Comparison of ENCODE assay signal across 10 cellular contexts in the genomic region with DNA sequence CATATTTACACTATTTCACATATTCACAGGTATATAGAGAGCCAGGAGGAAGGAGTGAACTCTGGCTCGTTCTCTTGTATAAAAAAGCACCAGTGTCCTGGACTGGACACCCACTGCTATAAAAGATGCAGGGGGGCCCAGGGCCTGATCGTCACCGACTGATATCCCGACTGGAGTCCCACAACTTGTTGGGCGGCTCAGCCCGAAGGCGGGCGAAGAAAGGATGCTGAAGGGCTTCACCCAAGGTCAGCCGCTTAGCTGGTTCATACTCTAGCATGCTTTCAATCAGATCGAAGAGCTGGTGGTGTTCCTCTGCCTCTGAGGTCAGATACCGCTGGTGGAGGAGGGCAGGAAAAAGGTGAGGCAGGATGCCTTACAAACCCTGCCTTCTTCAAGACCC. TPM values are rescaled to one million over a fixed set of nuclear protein-coding genes. Genes with fewer than 3 reads are reported as not detected.
A peak's percentile ranks its signal among the peaks of the same experiment; 100 is the strongest.
DNase-seq lines count a peak whose midpoint lies in the region; ATAC-seq, FAIRE-seq and TF ChIP-seq lines count a peak whose summit lies in the region.
"Had no signal": no experiment of that assay in that cellular context is flagged by ENCODE, and none has a peak within 500 bp of the region (broad histone marks: within the 10 kb centered on the region; RNA-seq: fewer than 3 reads in every experiment).

No MANE protein-coding gene starts in this region.

- no peaks in the 10 kb centered on the region for H4K20me1 ChIP-seq in MM.1S (ENCODE audit: insufficient read depth, low read length)
- H4K20me1 ChIP-seq in mammary epithelial cell (ENCODE audit: insufficient read depth, low read length): no peaks in the 10 kb centered on the region
- H4K20me1 ChIP-seq in neural progenitor cell (ENCODE audit: low read depth): peaks cover 8% of the 10 kb centered on the region

- H2AFZ ChIP-seq in MM.1S (ENCODE audit: low read length): no peak overlapping the region
- H2AFZ ChIP-seq in mammary epithelial cell (ENCODE audit: low read depth, low read length): no peak overlapping the region
- H2AFZ ChIP-seq in neural progenitor cell (replicated peaks): no peak overlapping the region

- in situ Hi-C loops in mammary epithelial cell (cut with MboI; ENCODE audit: low sequenced_read_pairs in 2 of 2): no loop called here

- H3K27me3 Mint-ChIP-seq in Caco-2 (ENCODE audit: insufficient read depth, unreplicated experiment) (no peaks in the 10 kb centered on the region), neural progenitor cell (ENCODE audit: insufficient read depth, low read depth) (peaks cover 13% of the 10 kb centered on the region)

- H3K4me3 Mint-ChIP-seq in Caco-2 (ENCODE audit: unreplicated experiment) (peak overlapping the region; percentile 95), neural progenitor cell (peak overlapping the region; percentile 97)

- BruUV-seq in Caco-2 (replicated peaks; lab: Mats Ljungman, UMichigan) (no TSS peak), mammary epithelial cell (replicated peaks; lab: Mats Ljungman, UMichigan) (TSS peak; percentile 9)

- WGBS in mammary epithelial cell (ENCODE audit: low coverage, missing lambda C conversion rate): 85% methylated on average over 10 of the region's 11 CpGs

- H3K4me2 ChIP-seq in MM.1S (ENCODE audit: low read depth, low read length): peak overlapping the region; percentile 86; the same call in 1 of the 2 replicates
- H3K4me2 ChIP-seq in mammary epithelial cell (ENCODE audit: insufficient read depth, low read depth, low read length): no peak overlapping the region
- H3K4me2 ChIP-seq in neural progenitor cell: no peak overlapping the region

- H3K27ac ChIP-seq in MM.1S (ENCODE audit: low read length) (no peak overlapping the region), mammary epithelial cell (ENCODE audit: insufficient read depth, low read depth, low read length) (no peak overlapping the region), neural progenitor cell (no peak overlapping the region)

- no peak for TF ChIP-seq CTCF in Caco-2 (IDR thresholded peaks at IDR 0.05; ENCODE audit: insufficient read depth in 1 of 2, low read depth in 1 of 2, low read length in 1 of 2, severe bottlenecking in 1 of 2, unreplicated experiment in 1 of 2)
- TF ChIP-seq CTCF in MM.1S (IDR thresholded peaks at IDR 0.05; ENCODE audit: low read length): no peak
- TF ChIP-seq CTCF in mammary epithelial cell (conservative IDR thresholded peaks at IDR 0.05 in 1 of 2, IDR thresholded peaks at IDR 0.05 in 1 of 2; ENCODE audit: extremely low read depth in 1 of 2, insufficient read depth in 1 of 2, low read depth in 1 of 2, low read length in 2 of 2): no peak
- no peak for TF ChIP-seq CTCF in neural progenitor cell (IDR thresholded peaks at IDR 0.05)

- CTCF ChIA-PET in Caco-2 (lab: Charles Lee): no interaction called here
- CTCF ChIA-PET in mammary epithelial cell (lab: Charles Lee; ENCODE audit: low non-redundant PET): no interaction called here

- H3K9ac ChIP-seq in MM.1S (ENCODE audit: low read length) (no peak overlapping the region), mammary epithelial cell (ENCODE audit: insufficient read depth, low read length) (no peak overlapping the region), neural progenitor cell (no peak overlapping the region)
- H3K9ac ChIP-seq: parathyroid adenoma had no signal

- POLR2A ChIA-PET in Caco-2 (lab: Charles Lee): no interaction called here

- ATAC-seq in HG02973 (IDR thresholded peaks at IDR 0.05; ENCODE audit: unreplicated experiment): no peak

- intact Hi-C loops in Caco-2 (cut with micrococcal nuclease; ENCODE audit: unreplicated experiment) (no loop called here), mammary epithelial cell (cut with micrococcal nuclease) (no loop called here)

- no peak for FAIRE-seq in urothelium cell line (lab: Jason Lieb, UNC)

- H3K9me3 Mint-ChIP-seq in Caco-2 (ENCODE audit: unreplicated experiment): no peaks in the 10 kb centered on the region
- H3K9me3 Mint-ChIP-seq in neural progenitor cell: no peaks in the 10 kb centered on the region

- H3K9me3 ChIP-seq in Caco-2 (no peaks in the 10 kb centered on the region), MM.1S (replicated peaks; ENCODE audit: insufficient read depth, low read length) (no peaks in the 10 kb centered on the region), mammary epithelial cell (replicated peaks; ENCODE audit: insufficient read depth, low read length) (no peaks in the 10 kb centered on the region), neural progenitor cell (ENCODE audit: low read depth) (no peaks in the 10 kb centered on the region)

- H3K4me3 ChIP-seq in Caco-2 (ENCODE audit: low read depth, low read length) (no peak overlapping the region), MM.1S (ENCODE audit: low read length) (no peak overlapping the region), mammary epithelial cell (replicated peaks in 1 of 3; ENCODE audit: insufficient read depth in 1 of 3, low read depth in 2 of 3, low read length in 3 of 3) (no peak overlapping the region), neural progenitor cell (no peak overlapping the region)

- peak overlapping the region; percentile 94 for H3K27ac Mint-ChIP-seq in Caco-2 (ENCODE audit: unreplicated experiment)
- no peak overlapping the region for H3K27ac Mint-ChIP-seq in neural progenitor cell

- no peaks in the 10 kb centered on the region for H3K27me3 ChIP-seq in Caco-2 (replicated peaks; ENCODE audit: control insufficient read depth, insufficient read depth, low read length)
- H3K27me3 ChIP-seq in MM.1S (replicated peaks; ENCODE audit: insufficient read depth, low read length): no peaks in the 10 kb centered on the region
- H3K27me3 ChIP-seq in mammary epithelial cell (ENCODE audit: insufficient read depth, low read length): no peaks in the 10 kb centered on the region
- H3K27me3 ChIP-seq in neural progenitor cell: no peaks in the 10 kb centered on the region

- H3K4me1 ChIP-seq in Caco-2 (peaks cover 4% of the 10 kb centered on the region), MM.1S (ENCODE audit: low read length) (peaks cover 13% of the 10 kb centered on the region; the same call in 1 of the 2 replicates), mammary epithelial cell (ENCODE audit: insufficient read depth, low read length) (peaks cover 9% of the 10 kb centered on the region), neural progenitor cell (peaks cover 6% of the 10 kb centered on the region)
- H3K4me1 ChIP-seq: parathyroid adenoma had no signal

- H3K79me2 ChIP-seq in MM.1S (ENCODE audit: low read length) (peaks cover 29% of the 10 kb centered on the region), mammary epithelial cell (ENCODE audit: insufficient read depth, low read length) (peaks cover 28% of the 10 kb centered on the region), neural progenitor cell (ENCODE audit: low read depth) (peaks cover 19% of the 10 kb centered on the region)
- H3K79me2 ChIP-seq: parathyroid adenoma had no signal

- peaks cover 3% of the 10 kb centered on the region for H3K36me3 ChIP-seq in Caco-2 (ENCODE audit: control insufficient read depth, insufficient read depth, low read length)
- peaks cover 23% of the 10 kb centered on the region for H3K36me3 ChIP-seq in MM.1S (replicated peaks; ENCODE audit: insufficient read depth, low read length)
- H3K36me3 ChIP-seq in mammary epithelial cell (ENCODE audit: insufficient read depth, low read length): peaks cover 24% of the 10 kb centered on the region
- peaks cover 12% of the 10 kb centered on the region for H3K36me3 ChIP-seq in neural progenitor cell

- no peak for DNase-seq in Caco-2
- no peak for DNase-seq in MM.1S
- no peak for DNase-seq in mammary epithelial cell
- DNase-seq in neural progenitor cell (ENCODE audit: low spot score): no peak
- DNase-seq in urothelium cell line (ENCODE audit: low spot score): no peak
- DNase-seq in hypothalamus (lab: John Stamatoyannopoulos, UW): no peak
- no peak for DNase-seq in AG08395 (ENCODE audit: low spot score)
- DNase-seq: NCI-H524 treated with DMSO at 0.1 percent for 48 hours had no signal

- dilution Hi-C loops in mammary epithelial cell (cut with HindIII; ENCODE audit: low sequenced_read_pairs): no loop called here

- peaks cover 23% of the 10 kb centered on the region for H3K4me1 Mint-ChIP-seq in Caco-2 (ENCODE audit: low read depth, unreplicated experiment)
- H3K4me1 Mint-ChIP-seq in neural progenitor cell: peaks cover 22% of the 10 kb centered on the region

- H3K36me3 Mint-ChIP-seq in Caco-2 (ENCODE audit: insufficient read depth, unreplicated experiment) (peaks cover 91% of the 10 kb centered on the region), neural progenitor cell (peaks cover 34% of the 10 kb centered on the region)

- H3F3A ChIP-seq in MM.1S (ENCODE audit: insufficient read depth, low read length) (peaks cover 37% of the 10 kb centered on the region), neural progenitor cell (ENCODE audit: low read depth) (peaks cover 68% of the 10 kb centered on the region)

- no peaks in the 10 kb centered on the region for H3K9me2 ChIP-seq in MM.1S (replicated peaks; ENCODE audit: insufficient read depth, low read length)

RNA-seq across cellular contexts. Expression of a gene that starts 0.9 kb away (rescaled TPM):
- total RNA-seq in Caco-2 (2022) (53.4 and 55.9 TPM in 2 replicates), mammary epithelial cell (10 to 100 TPM; 36.7 to 57.7 TPM), neural progenitor cell (ENCODE audit: low replicate concordance) (21.8 and 44.8 TPM in 2 replicates)
- polyA plus RNA-seq in mammary epithelial cell: 90.5 TPM
- polyA minus RNA-seq in mammary epithelial cell: 75.5 TPM

RNA-seq across cellular contexts. Expression of a gene that starts 7.8 kb away (rescaled TPM):
- total RNA-seq in Caco-2 (2022): 33.1 and 36.6 TPM in 2 replicates
- 10 to 100 TPM; 10.0 to 66.1 TPM for total RNA-seq in mammary epithelial cell
- 18.4 TPM for polyA plus RNA-seq in mammary epithelial cell
- polyA minus RNA-seq in mammary epithelial cell: 73.9 TPM
- total RNA-seq in neural progenitor cell (ENCODE audit: low replicate concordance): 4.8 and 14.9 TPM in 2 replicates

RNA-seq across cellular contexts. Expression of a gene that starts 10.2 kb away (rescaled TPM):
- 56.8 and 57.5 TPM in 2 replicates for total RNA-seq in Caco-2 (2022)
- total RNA-seq in mammary epithelial cell: 10 to 100 TPM; 21.5 to 41.5 TPM
- polyA plus RNA-seq in mammary epithelial cell: 36.1 TPM
- 93.7 TPM for polyA minus RNA-seq in mammary epithelial cell
- total RNA-seq in neural progenitor cell (ENCODE audit: low replicate concordance): 41.7 and 62.2 TPM in 2 replicates

RNA-seq across cellular contexts. Expression of a gene that starts 14.2 kb away (rescaled TPM):
- total RNA-seq in Caco-2 (2022) (8.0 and 8.8 TPM in 2 replicates), mammary epithelial cell (1 to 10 TPM; 1.3 to 4.8 TPM), neural progenitor cell (ENCODE audit: low replicate concordance) (1.9 and 5.9 TPM in 2 replicates)
- 3.0 TPM for polyA plus RNA-seq in mammary epithelial cell
- 10.3 TPM for polyA minus RNA-seq in mammary epithelial cell

RNA-seq across cellular contexts. Expression of a gene that starts 38.2 kb away (rescaled TPM):
- total RNA-seq in Caco-2 (2022) (not detected in 2 replicates), mammary epithelial cell (not detected), neural progenitor cell (ENCODE audit: low replicate concordance) (0.53 and 0.54 TPM in 2 replicates)
- polyA plus RNA-seq in mammary epithelial cell: 0.02 TPM
- not detected for polyA minus RNA-seq in mammary epithelial cell
